ENCODE assay signal across 1 cellular context in genomic region chr1:21344750-21345443, GRCh38.
TF ChIP-seq lines count a peak whose summit lies in the region.

No MANE protein-coding gene starts in this region.

TF ChIP-seq in K562, 482 proteins besides CTCF, POLR2A, EP300 and RAD21 (continued from another document and continues in another):
- TF ChIP-seq ZBTB34 (CRISPR knock-in tag; IDR thresholded peaks at IDR 0.05) (no peak), ZNF75A (CRISPR knock-in tag; IDR thresholded peaks at IDR 0.05) (no peak), FOXA1 (IDR thresholded peaks at IDR 0.05; ENCODE audit: borderline replicate concordance) (no peak), ZBTB40 (IDR thresholded peaks at IDR 0.05) (no peak), ZBTB40 (CRISPR knock-in tag; IDR thresholded peaks at IDR 0.05) (no peak), ELK3 (CRISPR knock-in tag; IDR thresholded peaks at IDR 0.05) (no peak), IRF9 (tag; IDR thresholded peaks at IDR 0.05) (no peak), NONO (IDR thresholded peaks at IDR 0.05; ENCODE audit: low read depth in 2 of 2, low read length in 1 of 2) (peak in 1 of 2 experiments; percentile 85; a peak in 2 of 4 replicates), SAP30 (IDR thresholded peaks at IDR 0.05; ENCODE audit: borderline replicate concordance, insufficient read depth, low read depth, low read length, poor library complexity, severe bottlenecking) (peak; percentile 9), TEAD1 (CRISPR knock-in tag; IDR thresholded peaks at IDR 0.05) (no peak), FOXK2 (conservative IDR thresholded peaks at IDR 0.05 in 1 of 2, IDR thresholded peaks at IDR 0.05 in 1 of 2; ENCODE audit: low read depth in 2 of 2) (no peak), ZNF12 (CRISPR knock-in tag; IDR thresholded peaks at IDR 0.05) (no peak), RFX5 (IDR thresholded peaks at IDR 0.05; ENCODE audit: low read depth, low read length) (no peak), NFE2 (IDR thresholded peaks at IDR 0.05; ENCODE audit: low read depth) (no peak), HINFP (tag; conservative IDR thresholded peaks at IDR 0.05; ENCODE audit: low read depth) (no peak), BHLHE40 (IDR thresholded peaks at IDR 0.05; ENCODE audit: low read length) (no peak), GTF2F1 (IDR thresholded peaks at IDR 0.05; ENCODE audit: low read depth, low read length) (no peak), E2F3 (CRISPR knock-in tag; IDR thresholded peaks at IDR 0.05) (no peak), MAFG (tag; conservative IDR thresholded peaks at IDR 0.05) (no peak), PHTF2 (CRISPR knock-in tag; IDR thresholded peaks at IDR 0.05) (no peak), BDP1 (IDR thresholded peaks at IDR 0.05; ENCODE audit: insufficient read depth, insufficient read length) (no peak), CC2D1A (IDR thresholded peaks at IDR 0.05) (no peak), MNT (conservative IDR thresholded peaks at IDR 0.05) (no peak), HNRNPLL (IDR thresholded peaks at IDR 0.05; ENCODE audit: low read depth, low read length, poor library complexity, severe bottlenecking) (no peak), PTRF (tag; IDR thresholded peaks at IDR 0.05) (no peak), ZKSCAN3 (CRISPR knock-in tag; IDR thresholded peaks at IDR 0.05) (no peak), KDM2B (CRISPR knock-in tag; IDR thresholded peaks at IDR 0.05) (0 out of 2 replicates have a peak, but pooled peaks have one; percentile 12), ZNF449 (CRISPR knock-in tag; IDR thresholded peaks at IDR 0.05) (no peak), THRB (CRISPR knock-in tag; conservative IDR thresholded peaks at IDR 0.05) (no peak), TRIM28 (IDR thresholded peaks at IDR 0.05) (no peak), CHCHD3 (CRISPR knock-in tag; IDR thresholded peaks at IDR 0.05) (no peak), EGR1 (conservative IDR thresholded peaks at IDR 0.05) (no peak), ZNF609 (CRISPR knock-in tag; IDR thresholded peaks at IDR 0.05; ENCODE audit: borderline replicate concordance) (no peak), KDM1A (IDR thresholded peaks at IDR 0.05) (no peak), SRF (CRISPR knock-in tag; IDR thresholded peaks at IDR 0.05) (no peak), ZNF561 (CRISPR knock-in tag; conservative IDR thresholded peaks at IDR 0.05) (no peak), ZNF165 (CRISPR knock-in tag; IDR thresholded peaks at IDR 0.05; ENCODE audit: borderline replicate concordance) (no peak)
